In genomic region chr1:116740726-116741125, GRCh38 we compare ENCODE assay signal across 17 cellular contexts. TPM values are rescaled to one million over a fixed set of nuclear protein-coding genes. Genes with fewer than 3 reads are reported as not detected.
DNase-seq lines count a peak whose midpoint lies in the region; ATAC-seq and TF ChIP-seq lines count a peak whose summit lies in the region.
"Had no signal": no experiment of that assay in that cellular context is flagged by ENCODE, and none has a peak within 500 bp of the region (broad histone marks: within the 10 kb centered on the region; RNA-seq: fewer than 3 reads in every experiment).

No MANE protein-coding gene starts in this region.

- ATAC-seq in naive thymus-derived CD8-positive, alpha-beta T cell, result no peak
- ATAC-seq: activated CD4-positive, CD25-positive, alpha-beta regulatory T cell treated with anti-CD3 and anti-CD28 coated beads, Interleukin-2, amount 50 U/mL, for 24 hours; stimulated activated naive B cell treated with anti-CD40 and anti-IgM and Interleukin-4, amounts not matched to agents 10 μg/mL and 1 μg/mL and 100 μg/mL, for 72 hours had no signal

- H3K36me3 ChIP-seq in CD8-positive, alpha-beta memory T cell (ENCODE audit: insufficient read depth, low read length), result no peaks in the 10 kb centered on the region
- H3K36me3 ChIP-seq: brain microvascular endothelial cell, upper lobe of left lung had no signal

- no peak overlapping the region for H3K4me3 ChIP-seq in CD8-positive, alpha-beta memory T cell (ENCODE audit: low read length)
- H3K4me3 ChIP-seq: upper lobe of left lung had no signal

- H3K27me3 ChIP-seq in CD8-positive, alpha-beta memory T cell (ENCODE audit: insufficient read depth, low read length, poor library complexity, severe bottlenecking), result no peaks in the 10 kb centered on the region
- H3K27me3 ChIP-seq: brain microvascular endothelial cell, upper lobe of left lung had no signal

- no peak overlapping the region for H3K27ac ChIP-seq in CD8-positive, alpha-beta memory T cell (ENCODE audit: low read depth, low read length)
- H3K27ac ChIP-seq: brain microvascular endothelial cell, upper lobe of left lung had no signal

- intact Hi-C loops in activated CD4-positive, alpha-beta T cell treated with anti-CD3 and anti-CD28 coated beads, Interleukin-2, amount 10 ng/mL, durations not matched to agents 24 days and 14 days (cut with micrococcal nuclease), result no loop called here

- H3K4me1 ChIP-seq in CD8-positive, alpha-beta memory T cell (ENCODE audit: insufficient read depth, low read length), result peaks cover 42% of the 10 kb centered on the region

- H3K9me3 Mint-ChIP-seq in activated CD4-positive, alpha-beta T cell treated with anti-CD3 and anti-CD28 coated beads, Interleukin-2, amount 10 ng/mL, durations not matched to agents 24 days and 14 days, result peaks cover 34% of the 10 kb centered on the region
- peaks cover 14 to 32% (median 29%) of the 10 kb centered on the region in 5 donors for H3K9me3 Mint-ChIP-seq in CD8-positive, alpha-beta memory T cell
- peaks cover 33% of the 10 kb centered on the region for H3K9me3 Mint-ChIP-seq in activated CD4-positive, alpha-beta memory T cell treated with anti-CD3 and anti-CD28 coated beads, Interleukin-2, amount 10 ng/mL, durations not matched to agents 7 days and 5 days
- peaks cover 0 to 50% (median 32%) of the 10 kb centered on the region in 9 donors for H3K9me3 Mint-ChIP-seq in naive thymus-derived CD8-positive, alpha-beta T cell
- H3K9me3 Mint-ChIP-seq in chondrocyte (ENCODE audit: low read depth), result peaks cover 27% of the 10 kb centered on the region

- H3K27me3 Mint-ChIP-seq in activated CD4-positive, alpha-beta T cell treated with anti-CD3 and anti-CD28 coated beads, Interleukin-2, amount 10 ng/mL, durations not matched to agents 24 days and 14 days, result no peaks in the 10 kb centered on the region
- no peaks in the 10 kb centered on the region for H3K27me3 Mint-ChIP-seq in CD8-positive, alpha-beta memory T cell
- H3K27me3 Mint-ChIP-seq in activated CD4-positive, alpha-beta memory T cell treated with anti-CD3 and anti-CD28 coated beads, Interleukin-2, amount 10 ng/mL, durations not matched to agents 7 days and 5 days, result no peaks in the 10 kb centered on the region
- no peaks in the 10 kb centered on the region for H3K27me3 Mint-ChIP-seq in naive thymus-derived CD8-positive, alpha-beta T cell
- no peaks in the 10 kb centered on the region for H3K27me3 Mint-ChIP-seq in chondrocyte (ENCODE audit: low read depth)
- H3K27me3 Mint-ChIP-seq: naive B cell; stimulated activated naive B cell treated with anti-CD40 and anti-IgM and Interleukin-4, amounts not matched to agents 10 μg/mL and 1 μg/mL and 100 μg/mL, for 72 hours had no signal

- peaks cover 41% of the 10 kb centered on the region for H3K36me3 Mint-ChIP-seq in activated CD4-positive, alpha-beta T cell treated with anti-CD3 and anti-CD28 coated beads, Interleukin-2, amount 10 ng/mL, durations not matched to agents 24 days and 14 days (ENCODE audit: low read depth)
- H3K36me3 Mint-ChIP-seq in CD8-positive, alpha-beta memory T cell, result peaks cover 9 to 30% (median 17%) of the 10 kb centered on the region in 3 donors
- H3K36me3 Mint-ChIP-seq in activated CD4-positive, alpha-beta memory T cell treated with anti-CD3 and anti-CD28 coated beads, Interleukin-2, amount 10 ng/mL, durations not matched to agents 7 days and 5 days (ENCODE audit: low read depth), result peaks cover 51% of the 10 kb centered on the region
- peaks cover 2 to 31% (median 26%) of the 10 kb centered on the region in 3 donors for H3K36me3 Mint-ChIP-seq in naive thymus-derived CD8-positive, alpha-beta T cell
- peaks cover 9% of the 10 kb centered on the region for H3K36me3 Mint-ChIP-seq in chondrocyte (ENCODE audit: low read depth)

- H3K4me1 Mint-ChIP-seq in activated CD4-positive, alpha-beta T cell treated with anti-CD3 and anti-CD28 coated beads, Interleukin-2, amount 10 ng/mL, durations not matched to agents 24 days and 14 days, result peaks cover 54% of the 10 kb centered on the region
- H3K4me1 Mint-ChIP-seq in CD8-positive, alpha-beta memory T cell, result peaks cover 43 to 47% (median 47%) of the 10 kb centered on the region in 3 donors
- H3K4me1 Mint-ChIP-seq in activated CD4-positive, alpha-beta memory T cell treated with anti-CD3 and anti-CD28 coated beads, Interleukin-2, amount 10 ng/mL, durations not matched to agents 7 days and 5 days, result peaks cover 54% of the 10 kb centered on the region
- H3K4me1 Mint-ChIP-seq in naive thymus-derived CD8-positive, alpha-beta T cell, result peaks cover 28 to 48% (median 45%) of the 10 kb centered on the region in 4 donors
- H3K4me1 Mint-ChIP-seq in chondrocyte (ENCODE audit: low read depth), result peaks cover 15% of the 10 kb centered on the region

- peak overlapping the region; percentile 76 for H3K4me3 Mint-ChIP-seq in activated CD4-positive, alpha-beta T cell treated with anti-CD3 and anti-CD28 coated beads, Interleukin-2, amount 10 ng/mL, durations not matched to agents 24 days and 14 days
- H3K4me3 Mint-ChIP-seq in CD8-positive, alpha-beta memory T cell, result peak overlapping the region; percentile 24 to 74 (median 54)
- H3K4me3 Mint-ChIP-seq in activated CD4-positive, alpha-beta memory T cell treated with anti-CD3 and anti-CD28 coated beads, Interleukin-2, amount 10 ng/mL, durations not matched to agents 7 days and 5 days, result no peak overlapping the region
- H3K4me3 Mint-ChIP-seq in naive thymus-derived CD8-positive, alpha-beta T cell, result peak overlapping the region in 5 of 10 donors; percentile 8 to 46 (median 12)
- H3K4me3 Mint-ChIP-seq in chondrocyte (ENCODE audit: unreplicated experiment), result no peak overlapping the region
- H3K4me3 Mint-ChIP-seq: stimulated activated naive B cell treated with anti-CD40 and anti-IgM and Interleukin-4, amounts not matched to agents 10 μg/mL and 1 μg/mL and 100 μg/mL, for 72 hours had no signal

- peak overlapping the region; percentile 100 for H3K27ac Mint-ChIP-seq in activated CD4-positive, alpha-beta T cell treated with anti-CD3 and anti-CD28 coated beads, Interleukin-2, amount 10 ng/mL, durations not matched to agents 24 days and 14 days
- H3K27ac Mint-ChIP-seq in CD8-positive, alpha-beta memory T cell, result peak overlapping the region; percentile 93 to 100 (median 99)
- peak overlapping the region; percentile 99 for H3K27ac Mint-ChIP-seq in activated CD4-positive, alpha-beta memory T cell treated with anti-CD3 and anti-CD28 coated beads, Interleukin-2, amount 10 ng/mL, durations not matched to agents 7 days and 5 days
- H3K27ac Mint-ChIP-seq in naive thymus-derived CD8-positive, alpha-beta T cell, result peak overlapping the region in 9 of 10 donors; percentile 12 to 98 (median 70)
- H3K27ac Mint-ChIP-seq in chondrocyte (ENCODE audit: unreplicated experiment), result no peak overlapping the region

- no peak for DNase-seq in activated CD4-positive, alpha-beta T cell treated with anti-CD3 and anti-CD28 coated beads, Interleukin-2, amount 10 ng/mL, durations not matched to agents 24 days and 14 days
- DNase-seq in activated CD4-positive, alpha-beta T cell treated with anti-CD3 and anti-CD28 coated beads for 1 hour, result no peak
- DNase-seq in CD8-positive, alpha-beta memory T cell, result no peak
- DNase-seq in activated CD4-positive, alpha-beta memory T cell treated with anti-CD3 and anti-CD28 coated beads, Interleukin-2, amount 10 ng/mL, durations not matched to agents 7 days and 5 days, result no peak
- DNase-seq in naive thymus-derived CD8-positive, alpha-beta T cell, result no peak
- DNase-seq in chondrocyte (ENCODE audit: low spot score), result no peak
- no peak for DNase-seq in GM10266 (ENCODE audit: extremely low spot score)
- no peak for DNase-seq in GOT3 (lab: John Stamatoyannopoulos, UW)
- DNase-seq: brain microvascular endothelial cell; naive B cell; NCI-H1092 treated with DMSO at 0.1 percent for 48 hours; NCI-H774; stimulated activated naive B cell treated with anti-CD40 and anti-IgM and Interleukin-4, amounts not matched to agents 10 μg/mL and 1 μg/mL and 100 μg/mL, for 72 hours; upper lobe of left lung had no signal

- POLR2A ChIA-PET in CD8-positive, alpha-beta memory T cell (lab: Charles Lee), result interaction anchor here (0.8 kb wide), 1 partner anchor 69 kb away, joined by 3 read pairs; no protein-coding TSS in a partner anchor
- POLR2A ChIA-PET in activated CD4-positive, alpha-beta memory T cell treated with anti-CD3 and anti-CD28 coated beads, Interleukin-2, amount 10 ng/mL, durations not matched to agents 7 days and 5 days (lab: Charles Lee), result interaction anchor here (5.3 to 7.4 kb wide), 2 partner anchors 13 to 75 kb away, joined by 97 to 283 read pairs; partner anchors contain the start of gene CD2
- POLR2A ChIA-PET in naive thymus-derived CD8-positive, alpha-beta T cell (lab: Charles Lee), result interaction anchor here (4.6 to 8.9 kb wide), 3 partner anchors 13 to 75 kb away, joined by 55 to 140 read pairs (median 118); partner anchors contain the start of gene CD2

- no peak for TF ChIP-seq CTCF in chondrocyte (IDR thresholded peaks at IDR 0.05)
- TF ChIP-seq CTCF in GM10266 (IDR thresholded peaks at IDR 0.05; ENCODE audit: control insufficient read depth, insufficient read depth, low read depth, missing control alignments), result no peak

- CTCF ChIA-PET in CD8-positive, alpha-beta memory T cell (lab: Charles Lee), result interaction anchor here (1.2 to 8.3 kb wide), 3 partner anchors 27 to 75 kb away, joined by 3 to 172 read pairs (median 169); no protein-coding TSS in a partner anchor
- CTCF ChIA-PET in activated CD4-positive, alpha-beta memory T cell treated with anti-CD3 and anti-CD28 coated beads, Interleukin-2, amount 10 ng/mL, durations not matched to agents 7 days and 5 days (lab: Charles Lee), result interaction anchor here (4.8 to 5.1 kb wide), 2 partner anchors 12 to 68 kb away, joined by 37 to 109 read pairs; partner anchors contain the start of gene CD2

- H3K9me3 ChIP-seq in CD8-positive, alpha-beta memory T cell (ENCODE audit: low read length), result peaks cover 22% of the 10 kb centered on the region

RNA-seq across cellular contexts. Expression of gene CD2, which starts 13.5 kb away (rescaled TPM):
- total RNA-seq in activated CD4-positive, alpha-beta T cell treated with anti-CD3 and anti-CD28 coated beads, Interleukin-2, amount 10 ng/mL, durations not matched to agents 24 days and 14 days, result 500 and 501 TPM in 2 replicates
- total RNA-seq in CD8-positive, alpha-beta memory T cell, result 100 to 1,000 TPM; 353 to 364 TPM
- polyA plus RNA-seq in CD8-positive, alpha-beta memory T cell, result 440 TPM
- total RNA-seq in activated CD4-positive, alpha-beta memory T cell treated with anti-CD3 and anti-CD28 coated beads, Interleukin-2, amount 10 ng/mL, durations not matched to agents 7 days and 5 days, result 100 to 1,000 TPM; 329 to 340 TPM
- total RNA-seq in naive thymus-derived CD8-positive, alpha-beta T cell, result 100 to 1,000 TPM; 178 to 189 TPM
- polyA plus RNA-seq in naive thymus-derived CD8-positive, alpha-beta T cell, result 100 to 1,000 TPM; 197 to 240 (median 222) TPM
- not detected in 3 replicates for total RNA-seq in chondrocyte
- total RNA-seq: dermis microvascular lymphatic vessel endothelial cell, lung microvascular endothelial cell had no signal

Comparison
In these comparisons a context has a peak if more than half of its experiments do, and no peak if none do; other contexts are left out.
1. H3K4me3 Mint-ChIP-seq: peak in activated CD4-positive, alpha-beta T cell treated with anti-CD3 and anti-CD28 coated beads, Interleukin-2, amount 10 ng/mL, durations not matched to agents 24 days and 14 days (single experiment) and CD8-positive, alpha-beta memory T cell (7 of 7); none in activated CD4-positive, alpha-beta memory T cell treated with anti-CD3 and anti-CD28 coated beads, Interleukin-2, amount 10 ng/mL, durations not matched to agents 7 days and 5 days (single experiment) and chondrocyte (single experiment).
2. RNA of gene CD2, which starts 13.5 kb away (total RNA-seq): 500 to 501 TPM in activated CD4-positive, alpha-beta T cell treated with anti-CD3 and anti-CD28 coated beads, Interleukin-2, amount 10 ng/mL, durations not matched to agents 24 days and 14 days, 353 to 364 TPM in CD8-positive, alpha-beta memory T cell, 329 to 340 TPM in activated CD4-positive, alpha-beta memory T cell treated with anti-CD3 and anti-CD28 coated beads, Interleukin-2, amount 10 ng/mL, durations not matched to agents 7 days and 5 days and 178 to 189 TPM in naive thymus-derived CD8-positive, alpha-beta T cell; not detected in chondrocyte; every median in the first group is over 100 times any median in the second.